8 cellular contexts compared by ENCODE assay signal in the genomic region with DNA sequence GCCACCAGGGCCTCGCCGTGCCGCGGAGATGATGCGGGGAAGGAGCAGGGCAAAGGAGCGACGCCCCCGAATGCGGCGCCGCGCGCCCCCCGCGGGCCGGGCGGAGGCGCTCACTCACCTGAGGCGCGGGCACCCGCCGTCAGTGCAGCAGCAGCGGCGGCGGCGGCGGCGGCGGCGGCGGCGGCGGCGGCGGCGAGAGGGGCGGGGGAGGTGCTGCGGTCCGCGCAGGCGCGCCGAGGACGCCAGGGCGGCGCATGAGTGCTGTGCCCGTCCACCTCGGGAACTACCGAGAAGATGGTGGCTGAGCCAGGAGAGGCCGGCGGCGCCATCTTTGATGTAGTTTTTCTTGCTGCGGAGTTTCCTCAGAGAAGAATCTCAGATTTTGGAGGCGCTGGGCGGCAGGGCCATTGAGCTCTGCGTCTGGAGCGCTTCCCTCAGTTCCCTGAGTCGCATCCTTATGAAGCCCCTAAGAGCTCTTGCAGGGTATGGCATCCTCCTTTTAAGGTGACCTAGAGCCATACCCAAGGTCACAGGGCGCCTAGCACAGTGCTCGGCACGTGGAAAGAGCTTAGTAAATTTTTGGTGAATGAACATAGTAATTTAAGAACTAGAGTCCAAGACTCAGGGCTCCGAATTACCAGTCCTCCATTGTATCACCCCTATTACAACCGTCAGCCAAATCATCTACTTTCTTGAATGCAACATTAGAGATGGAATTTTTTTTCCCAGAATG. TPM values are rescaled to one million over a fixed set of nuclear protein-coding genes. Genes with fewer than 3 reads are reported as not detected.
DNase-seq lines count a peak whose midpoint lies in the region; ATAC-seq and TF ChIP-seq lines count a peak whose summit lies in the region.

A gene (minus strand): TSS at position 164 of the 733 bp plus-strand sequence. CDS start 24,355 bp downstream, outside the sequence.

- peak; percentile 43 for TF ChIP-seq CTCF in chondrocyte (IDR thresholded peaks at IDR 0.05)

- no peaks in the 10 kb centered on the region for H3K36me3 Mint-ChIP-seq in chondrocyte (ENCODE audit: low read depth)

- no peaks in the 10 kb centered on the region for H3K27me3 Mint-ChIP-seq in chondrocyte (ENCODE audit: low read depth)

- H3K9me3 Mint-ChIP-seq in chondrocyte (ENCODE audit: low read depth): no peaks in the 10 kb centered on the region

- H3K4me1 Mint-ChIP-seq in chondrocyte (ENCODE audit: low read depth): peaks cover 22% of the 10 kb centered on the region

- H3K27ac Mint-ChIP-seq in chondrocyte (ENCODE audit: unreplicated experiment): peak within 1 kb of the TSS; percentile 81

- H3K4me3 Mint-ChIP-seq in chondrocyte (ENCODE audit: unreplicated experiment): peak within 1 kb of the TSS; percentile 87

- peak; percentile 87 for ATAC-seq in GM19043 (IDR thresholded peaks at IDR 0.05; ENCODE audit: low read depth, unreplicated experiment)
- ATAC-seq in HG03378 (IDR thresholded peaks at IDR 0.05; ENCODE audit: unreplicated experiment): peak; percentile 85

- peak; percentile 87 for DNase-seq in AML-193 (lab: John Stamatoyannopoulos, UW)
- DNase-seq in NCI-H460 (ENCODE audit: extremely low read depth, low read depth): peak; percentile 93
- peak; percentile 89 for DNase-seq in activated CD4-positive, alpha-beta T cell treated with anti-CD3 and anti-CD28 coated beads for 1 hour
- DNase-seq in chondrocyte (ENCODE audit: low spot score): peak; percentile 95
- DNase-seq in kidney glomerular epithelial cell (lab: John Stamatoyannopoulos, UW): peak; percentile 83
- DNase-seq in stimulated activated CD4-positive, alpha-beta T cell treated with anti-CD3 and anti-CD28 coated beads, Interleukin-1b, Interleukin-23, amount 100 ng/mL, for 1 hour (ENCODE audit: low read depth in 2 of 2): peak; percentile 71 to 85

RNA-seq across cellular contexts. Expression of the gene that starts here (rescaled TPM):
- 15.6 and 16.7 TPM in 2 replicates for total RNA-seq in NCI-H460 (2014; rRNA removed; shearing (Covaris generic))
- 15.4 and 18.3 TPM in 2 replicates for polyA plus RNA-seq in NCI-H460 (2014; cell fraction: nucleus; rRNA removed)
- total RNA-seq in chondrocyte: 27.6 to 34.5 TPM (median 28.1 TPM) in 3 replicates

Comparison
In these comparisons a context has a peak if more than half of its experiments do, and no peak if none do; other contexts are left out.
1. Peak in every context shown above with its lines: DNase-seq and ATAC-seq.